22 cellular contexts compared by ENCODE assay signal in the genomic region with DNA sequence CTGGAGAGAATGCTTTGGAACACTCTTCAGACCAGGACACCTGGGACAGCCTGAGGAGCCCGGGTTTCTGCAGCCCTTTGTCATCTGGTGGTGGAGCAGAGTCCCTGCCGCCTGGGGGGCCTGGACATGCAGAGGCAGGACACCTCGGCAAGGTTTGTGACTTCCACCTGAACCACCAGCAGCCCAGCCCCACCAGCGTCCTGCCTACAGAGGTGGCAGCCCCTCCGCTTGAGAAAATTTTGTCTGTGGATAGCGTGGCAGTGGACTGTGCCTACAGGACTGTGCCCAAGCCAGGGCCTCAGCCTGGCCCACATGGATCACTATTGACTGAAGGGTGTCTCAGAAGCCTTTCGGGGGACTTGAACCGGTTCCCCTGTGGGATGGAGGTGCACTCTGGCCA.
"Had no signal": no experiment of that assay in that cellular context is flagged by ENCODE, and none has a peak within 500 bp of the region (broad histone marks: within the 10 kb centered on the region; RNA-seq: fewer than 3 reads in every experiment).

No MANE protein-coding gene starts in this region.

- H3K4me1 Mint-ChIP-seq: brain, nephron, WTC11 had no signal

- H3K4me3 ChIP-seq: esophagus squamous epithelium, prostate gland, tibial artery, uterus had no signal

- DNase-seq: activated CD4-positive, alpha-beta memory T cell treated with anti-CD3 and anti-CD28 coated beads, Interleukin-2, amount 10 ng/mL, durations not matched to agents 7 days and 5 days; activated CD4-positive, alpha-beta T cell treated with anti-CD3 and anti-CD28 coated beads for 4 hours; activated effector memory CD4-positive, alpha-beta T cell treated with Interleukin-2 at 50 U/mL for 16 hours; activated T-cell treated with anti-CD3 and anti-CD28 coated beads, Interleukin-2, amount 50 U/mL, for 24 hours; amniotic stem cell; central memory CD4-positive, alpha-beta T cell; cortex of kidney; effector CD8-positive, alpha-beta T cell; esophagus squamous epithelium; hippocampal formation; right cardiac atrium; small intestine; tibial artery; uterus had no signal

- H3K4me1 ChIP-seq: esophagus squamous epithelium, prostate gland, tibial artery, uterus had no signal

- H3K27ac ChIP-seq: esophagus squamous epithelium, prostate gland, tibial artery, uterus had no signal

- FAIRE-seq: endothelial cell of umbilical vein, keratinocyte, small intestine, TTC549 had no signal

- H3K27ac Mint-ChIP-seq: activated CD4-positive, alpha-beta memory T cell treated with anti-CD3 and anti-CD28 coated beads, Interleukin-2, amount 10 ng/mL, durations not matched to agents 7 days and 5 days; nephron had no signal

- H3K9me3 Mint-ChIP-seq: activated CD4-positive, alpha-beta memory T cell treated with anti-CD3 and anti-CD28 coated beads, Interleukin-2, amount 10 ng/mL, durations not matched to agents 7 days and 5 days; activated naive CD4-positive, alpha-beta T cell treated with anti-CD3 and anti-CD28 coated beads, Interleukin-2, amount 50 U/mL, for 72 hours; activated T-cell treated with anti-CD3 and anti-CD28 coated beads, Interleukin-2, amount 50 U/mL, for 24 hours; brain; nephron; WTC11 had no signal

- ATAC-seq: activated naive CD4-positive, alpha-beta T cell treated with anti-CD3 and anti-CD28 coated beads, Interleukin-2, amount 50 U/mL, for 72 hours; WTC11 had no signal

- H3K36me3 ChIP-seq: uterus had no signal

- H3K4me3 Mint-ChIP-seq: activated CD4-positive, alpha-beta memory T cell treated with anti-CD3 and anti-CD28 coated beads, Interleukin-2, amount 10 ng/mL, durations not matched to agents 7 days and 5 days; activated T-cell treated with anti-CD3 and anti-CD28 coated beads, Interleukin-2, amount 50 U/mL, for 24 hours; brain; nephron; WTC11 had no signal

- H3K27me3 ChIP-seq: esophagus squamous epithelium, tibial artery, uterus had no signal

- H3K9me3 ChIP-seq: esophagus squamous epithelium, prostate gland, tibial artery, uterus had no signal

- H3K27me3 Mint-ChIP-seq: activated CD4-positive, alpha-beta memory T cell treated with anti-CD3 and anti-CD28 coated beads, Interleukin-2, amount 10 ng/mL, durations not matched to agents 7 days and 5 days; activated T-cell treated with anti-CD3 and anti-CD28 coated beads, Interleukin-2, amount 50 U/mL, for 24 hours; brain had no signal
